Comparison of ENCODE assay signal across 17 cellular contexts in the genomic region with DNA sequence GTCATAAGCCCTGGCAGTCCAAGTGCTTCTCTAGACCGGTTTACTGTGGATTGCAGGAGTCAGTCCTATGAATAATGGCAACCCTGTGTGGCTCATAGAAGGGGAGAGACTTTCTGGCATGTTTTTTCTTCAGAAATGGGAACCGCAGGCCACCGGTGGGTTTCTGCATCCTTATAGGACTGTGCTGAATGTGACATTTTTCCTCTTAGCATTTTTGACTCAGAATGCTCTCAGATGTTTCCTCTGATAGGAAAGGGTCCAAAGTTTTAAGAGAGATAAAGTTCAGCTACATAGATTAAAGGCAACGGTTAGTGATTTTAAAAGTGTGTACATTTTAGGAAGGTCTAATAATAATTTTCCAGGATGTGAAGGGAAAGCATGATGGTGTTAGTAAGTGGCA. TPM values are rescaled to one million over a fixed set of nuclear protein-coding genes. Genes with fewer than 3 reads are reported as not detected.
DNase-seq lines count a peak whose midpoint lies in the region; ATAC-seq and TF ChIP-seq lines count a peak whose summit lies in the region.
"Had no signal": no experiment of that assay in that cellular context is flagged by ENCODE, and none has a peak within 500 bp of the region (broad histone marks: within the 10 kb centered on the region; RNA-seq: fewer than 3 reads in every experiment).

No MANE protein-coding gene starts in this region.

- peaks cover 7% of the 10 kb centered on the region; the same call in 1 of the 2 replicates for H3K9me3 ChIP-seq in BLaER1

- H3K9ac ChIP-seq in BLaER1 = no peak overlapping the region

- H3K27ac ChIP-seq in BLaER1 (no peak overlapping the region), caudate nucleus (ENCODE audit: low read depth, low read length) (no peak overlapping the region)

- H3K9me3 Mint-ChIP-seq in brain (peaks cover 0 to 10% (median 2%) of the 10 kb centered on the region in 5 experiments), mesothelial cell of epicardium (peaks cover 7% of the 10 kb centered on the region)
- H3K9me3 Mint-ChIP-seq: activated CD4-positive, alpha-beta T cell treated with anti-CD3 and anti-CD28 coated beads, Interleukin-2, amount 10 ng/mL, durations not matched to agents 7 days and 5 days; CD8-positive, alpha-beta T cell; naive B cell had no signal

- TF ChIP-seq CTCF in brain (conservative IDR thresholded peaks at IDR 0.05) (no peak), mesothelial cell of epicardium (IDR thresholded peaks at IDR 0.05; ENCODE audit: unreplicated experiment) (no peak)

- peaks cover 17% of the 10 kb centered on the region for H3K27me3 ChIP-seq in BLaER1

- H3K27me3 Mint-ChIP-seq in brain (peaks cover 3% of the 10 kb centered on the region), mesothelial cell of epicardium (ENCODE audit: low read depth) (no peaks in the 10 kb centered on the region)

- peak overlapping the region in 1 of 5 experiments; percentile 3 for H3K4me3 Mint-ChIP-seq in brain
- H3K4me3 Mint-ChIP-seq in mesothelial cell of epicardium = no peak overlapping the region
- H3K4me3 Mint-ChIP-seq: activated CD4-positive, alpha-beta T cell treated with anti-CD3 and anti-CD28 coated beads, Interleukin-2, amount 10 ng/mL, durations not matched to agents 7 days and 5 days; CD8-positive, alpha-beta T cell; naive B cell had no signal

- no peaks in the 10 kb centered on the region for H3K36me3 ChIP-seq in BLaER1

- peak overlapping the region; percentile 40 for H3K4me2 ChIP-seq in BLaER1

- H3K36me3 Mint-ChIP-seq in brain (peaks cover 73% of the 10 kb centered on the region), mesothelial cell of epicardium (peaks cover 33% of the 10 kb centered on the region)
- H3K36me3 Mint-ChIP-seq: CD8-positive, alpha-beta T cell; naive B cell had no signal

- H4K20me1 ChIP-seq in BLaER1 = no peaks in the 10 kb centered on the region

- H3K4me1 ChIP-seq in BLaER1 = peaks cover 15% of the 10 kb centered on the region

- DNase-seq in Kasumi-1 (lab: John Stamatoyannopoulos, UW) (peak; percentile 19 to 31), mesothelial cell of epicardium (ENCODE audit: low spot score in 2 of 2, unreplicated experiment in 2 of 2) (no peak), caudate nucleus (lab: John Stamatoyannopoulos, UW) (no peak), SHP77 treated with DMSO at 0.1 percent for 48 hours (lab: John Stamatoyannopoulos, UW) (no peak)
- DNase-seq: activated CD4-positive, alpha-beta T cell treated with anti-CD3 and anti-CD28 coated beads, Interleukin-2, amount 10 ng/mL, durations not matched to agents 7 days and 5 days; activated CD8-positive, alpha-beta memory T cell treated with anti-CD3 and anti-CD28 coated beads, Interleukin-2, amount 50 U/mL, for 48 hours; activated effector memory CD4-positive, alpha-beta T cell treated with Interleukin-2 at 50 U/mL for 16 hours; CD8-positive, alpha-beta T cell; mesenchymal stem cell; naive B cell; NCI-H1092 treated with DMSO at 0.1 percent for 48 hours; NCI-H2081 treated with DMSO at 0.1 percent for 48 hours; nucleus accumbens; stimulated activated CD4-positive, alpha-beta T cell treated with anti-CD3 and anti-CD28 coated beads, Interleukin-12 subunit alpha, Interleukin-12 subunit beta, amount 100 ng/mL, for 4 hours had no signal

- H3K4me1 Mint-ChIP-seq in brain (peaks cover 64% of the 10 kb centered on the region), mesothelial cell of epicardium (peaks cover 51% of the 10 kb centered on the region)

- ATAC-seq in HG02588 (IDR thresholded peaks at IDR 0.05; ENCODE audit: unreplicated experiment) = no peak
- ATAC-seq: CD8-positive, alpha-beta T cell had no signal

- H3K27ac Mint-ChIP-seq in brain = peak overlapping the region in 3 of 5 experiments; percentile 17 to 75 (median 37)
- H3K27ac Mint-ChIP-seq in mesothelial cell of epicardium = peak overlapping the region; percentile 5
- H3K27ac Mint-ChIP-seq: activated CD4-positive, alpha-beta T cell treated with anti-CD3 and anti-CD28 coated beads, Interleukin-2, amount 10 ng/mL, durations not matched to agents 7 days and 5 days; CD8-positive, alpha-beta T cell; naive B cell had no signal

- no peak overlapping the region for H3K4me3 ChIP-seq in BLaER1

RNA-seq across cellular contexts. Expression of gene DAPK1, which starts 6.3 kb away (rescaled TPM):
- polyA plus RNA-seq in brain (ENCODE audit: insufficient read depth, low read depth, low replicate concordance) = 2.8 TPM
- 239 to 246 TPM (median 240 TPM) in 3 replicates for total RNA-seq in mesothelial cell of epicardium

Comparison
In these comparisons a context has a peak if more than half of its experiments do, and no peak if none do; other contexts are left out.
1. DNase-seq: peak in Kasumi-1 (2 of 2); none in mesothelial cell of epicardium (0 of 2), caudate nucleus (0 of 61) and SHP77 treated with DMSO at 0.1 percent for 48 hours (single experiment).